9 cellular contexts compared by ENCODE assay signal in genomic region chr2:177261115-177261779, GRCh38. TPM values are rescaled to one million over a fixed set of nuclear protein-coding genes. Genes with fewer than 3 reads are reported as not detected.
DNase-seq lines count a peak whose midpoint lies in the region; ATAC-seq, FAIRE-seq and TF ChIP-seq lines count a peak whose summit lies in the region.
"Had no signal": no experiment of that assay in that cellular context is flagged by ENCODE, and none has a peak within 500 bp of the region (broad histone marks: within the 10 kb centered on the region; RNA-seq: fewer than 3 reads in every experiment).

No MANE protein-coding gene starts in this region.

- no peak for TF ChIP-seq CTCF in HFFc6 (IDR thresholded peaks at IDR 0.05)
- no peak for TF ChIP-seq CTCF in activated CD8-positive, alpha-beta T cell treated with anti-CD3 and anti-CD28 coated beads for 36 hours (IDR thresholded peaks at IDR 0.05)
- TF ChIP-seq CTCF in hepatocyte (IDR thresholded peaks at IDR 0.05; ENCODE audit: poor library complexity), result no peak
- no peak for TF ChIP-seq CTCF in GM10248 (IDR thresholded peaks at IDR 0.05; ENCODE audit: control extremely low read depth, extremely low read depth, low read depth, missing control alignments)

- peaks cover 41% of the 10 kb centered on the region for H3K36me3 Mint-ChIP-seq in HFFc6 (ENCODE audit: low read depth)
- peaks cover 57% of the 10 kb centered on the region for H3K36me3 Mint-ChIP-seq in activated CD8-positive, alpha-beta T cell treated with anti-CD3 and anti-CD28 coated beads for 36 hours (ENCODE audit: low read depth)
- peaks cover 82% of the 10 kb centered on the region for H3K36me3 Mint-ChIP-seq in stimulated activated effector memory CD8-positive, alpha-beta T cell treated with anti-CD3 and anti-CD28 coated beads, Interleukin-12 subunit alpha, Interleukin-12 subunit beta, amount 100 ng/mL, for 72 hours

- H3K27me3 Mint-ChIP-seq in HFFc6 (ENCODE audit: insufficient read depth), result peaks cover 2% of the 10 kb centered on the region; the same call in 1 of the 2 replicates
- no peaks in the 10 kb centered on the region for H3K27me3 Mint-ChIP-seq in activated CD8-positive, alpha-beta T cell treated with anti-CD3 and anti-CD28 coated beads for 36 hours

- peaks cover 48% of the 10 kb centered on the region for H3K4me1 ChIP-seq in hepatocyte (ENCODE audit: insufficient read depth)

- peaks cover 49% of the 10 kb centered on the region for H3K4me1 Mint-ChIP-seq in HFFc6 (ENCODE audit: low read depth)
- H3K4me1 Mint-ChIP-seq in activated CD8-positive, alpha-beta T cell treated with anti-CD3 and anti-CD28 coated beads for 36 hours (ENCODE audit: low read depth), result peaks cover 58% of the 10 kb centered on the region
- peaks cover 47% of the 10 kb centered on the region for H3K4me1 Mint-ChIP-seq in stimulated activated effector memory CD8-positive, alpha-beta T cell treated with anti-CD3 and anti-CD28 coated beads, Interleukin-12 subunit alpha, Interleukin-12 subunit beta, amount 100 ng/mL, for 72 hours

- no peak overlapping the region for H2AFZ ChIP-seq in hepatocyte

- CTCF ChIA-PET in activated CD8-positive, alpha-beta T cell treated with anti-CD3 and anti-CD28 coated beads for 36 hours (lab: Charles Lee), result interaction anchor here (1.0 to 7.1 kb wide), 2 partner anchors 96 to 155 kb away, joined by 5 to 67 read pairs; no protein-coding TSS in a partner anchor
- CTCF ChIA-PET in GM10248 (lab: Yijun Ruan, JAX), result interaction anchor here (2.4 to 6.0 kb wide), 2 partner anchors 34 to 96 kb away, joined by 6 to 37 read pairs; no protein-coding TSS in a partner anchor

- intact Hi-C loops in activated CD8-positive, alpha-beta T cell treated with anti-CD3 and anti-CD28 coated beads for 36 hours (cut with micrococcal nuclease), result loop anchor here (5.0 kb wide), 2 partner anchors 34 to 71 kb away; no protein-coding TSS in a partner anchor

- TF ChIP-seq POLR2A in H54 (IDR thresholded peaks at IDR 0.05; ENCODE audit: low read depth, low read length), result no peak

- H3K79me2 ChIP-seq in hepatocyte, result peaks cover 78% of the 10 kb centered on the region

- peaks cover 61% of the 10 kb centered on the region for H4K20me1 ChIP-seq in hepatocyte (ENCODE audit: insufficient read depth, poor library complexity, severe bottlenecking)

- H3K4me3 Mint-ChIP-seq in HFFc6, result peak overlapping the region; percentile 94
- H3K4me3 Mint-ChIP-seq in activated CD8-positive, alpha-beta T cell treated with anti-CD3 and anti-CD28 coated beads for 36 hours, result peak overlapping the region; percentile 90
- H3K4me3 Mint-ChIP-seq in stimulated activated effector memory CD8-positive, alpha-beta T cell treated with anti-CD3 and anti-CD28 coated beads, Interleukin-12 subunit alpha, Interleukin-12 subunit beta, amount 100 ng/mL, for 72 hours, result peak overlapping the region; percentile 90

- POLR2A ChIA-PET in activated CD8-positive, alpha-beta T cell treated with anti-CD3 and anti-CD28 coated beads for 36 hours (lab: Charles Lee), result interaction anchor here (0.6 to 6.8 kb wide), 6 partner anchors 9 to 47 kb away, joined by 3 to 63 read pairs (median 9); no protein-coding TSS in a partner anchor
- POLR2A ChIA-PET in GM10248 (lab: Yijun Ruan, JAX), result interaction anchor here (0.7 to 1.3 kb wide), 2 partner anchors 64 to 302 kb away, joined by 3 to 4 read pairs; no protein-coding TSS in a partner anchor

- H3K9me3 Mint-ChIP-seq in HFFc6, result 0 out of 2 replicates have a peak, but pooled peaks cover 6% of the 10 kb centered on the region
- H3K9me3 Mint-ChIP-seq in activated CD8-positive, alpha-beta T cell treated with anti-CD3 and anti-CD28 coated beads for 36 hours, result peaks cover 6% of the 10 kb centered on the region
- H3K9me3 Mint-ChIP-seq in stimulated activated effector memory CD8-positive, alpha-beta T cell treated with anti-CD3 and anti-CD28 coated beads, Interleukin-12 subunit alpha, Interleukin-12 subunit beta, amount 100 ng/mL, for 72 hours, result no peaks in the 10 kb centered on the region

- ATAC-seq in activated CD8-positive, alpha-beta T cell treated with anti-CD3 and anti-CD28 coated beads for 36 hours, result no peak
- no peak for ATAC-seq in stimulated activated effector memory CD8-positive, alpha-beta T cell treated with anti-CD3 and anti-CD28 coated beads, Interleukin-12 subunit alpha, Interleukin-12 subunit beta, amount 100 ng/mL, for 72 hours

- no peaks in the 10 kb centered on the region for H3K36me3 ChIP-seq in hepatocyte (replicated peaks; ENCODE audit: insufficient read depth, low read depth)

- whole genome bisulfite sequencing in hepatocyte (ENCODE audit: low lambda C conversion rate, missing lambda C conversion rate), result 37% methylated on average over 5 of the region's 5 CpGs

- H3K27ac Mint-ChIP-seq in HFFc6, result peak overlapping the region; percentile 93
- peak overlapping the region; percentile 96 for H3K27ac Mint-ChIP-seq in activated CD8-positive, alpha-beta T cell treated with anti-CD3 and anti-CD28 coated beads for 36 hours
- H3K27ac Mint-ChIP-seq in stimulated activated effector memory CD8-positive, alpha-beta T cell treated with anti-CD3 and anti-CD28 coated beads, Interleukin-12 subunit alpha, Interleukin-12 subunit beta, amount 100 ng/mL, for 72 hours, result peak overlapping the region; percentile 99

- no peak for FAIRE-seq in H54 (lab: Jason Lieb, UNC)

- peak overlapping the region; percentile 100 for H3K27ac ChIP-seq in hepatocyte

- H3K4me2 ChIP-seq in hepatocyte, result peak overlapping the region; percentile 80

- H3K9me2 ChIP-seq in hepatocyte (replicated peaks; ENCODE audit: insufficient read depth), result no peaks in the 10 kb centered on the region

- H3K27me3 ChIP-seq in hepatocyte, result no peaks in the 10 kb centered on the region

- H3K9me3 ChIP-seq in hepatocyte (ENCODE audit: low read depth), result no peaks in the 10 kb centered on the region

- H3K4me3 ChIP-seq in hepatocyte, result peak overlapping the region; percentile 44

- DNase-seq in HFFc6 (no peak), hepatocyte (ENCODE audit: low spot score) (no peak), H54 (ENCODE audit: insufficient read length, low spot score) (no peak), GM10248 (ENCODE audit: extremely low spot score) (no peak), DMS153 (lab: John Stamatoyannopoulos, UW) (no peak)
- no peak for DNase-seq in activated CD8-positive, alpha-beta T cell treated with anti-CD3 and anti-CD28 coated beads for 36 hours
- DNase-seq in stimulated activated effector memory CD8-positive, alpha-beta T cell treated with anti-CD3 and anti-CD28 coated beads, Interleukin-12 subunit alpha, Interleukin-12 subunit beta, amount 100 ng/mL, for 72 hours (ENCODE audit: low spot score in 2 of 2), result no peak
- DNase-seq: NCI-H1694; stimulated activated CD4-positive, alpha-beta T cell treated with anti-CD3 and anti-CD28 coated beads, Interleukin-2, amount 100 ng/mL, for 24 hours had no signal

RNA-seq across cellular contexts. Expression of gene NFE2L2, which starts 3.3 kb away (rescaled TPM):
- 10 to 100 TPM; 59.0 to 76.5 (median 67.8) TPM for total RNA-seq in HFFc6 (2021; fragmentation: NEBNext Ultra II Directional; extraction: Animal tissue kit (Norgen Biotek cat#: 25700))
- 10 to 100 TPM; 57.3 to 57.6 TPM for total RNA-seq in activated CD8-positive, alpha-beta T cell treated with anti-CD3 and anti-CD28 coated beads for 36 hours
- total RNA-seq in hepatocyte, result 88.3 and 112 TPM in 2 replicates
- 87.3 and 90.2 TPM in 2 replicates for polyA plus RNA-seq in hepatocyte

RNA-seq across cellular contexts. Expression of gene HNRNPA3, which starts 48.7 kb away (rescaled TPM):
- 100 to 1,000 TPM; 165 to 253 (median 205) TPM for total RNA-seq in HFFc6 (2021; fragmentation: NEBNext Ultra II Directional; extraction: Animal tissue kit (Norgen Biotek cat#: 25700))
- total RNA-seq in activated CD8-positive, alpha-beta T cell treated with anti-CD3 and anti-CD28 coated beads for 36 hours, result 100 to 1,000 TPM; 292 to 308 TPM
- 54.9 and 56.1 TPM in 2 replicates for total RNA-seq in hepatocyte
- 48.5 and 59.5 TPM in 2 replicates for polyA plus RNA-seq in hepatocyte
